ENCODE assay signal across 1 cellular context in genomic region chr1:62687421-62687902, GRCh38.
TF ChIP-seq lines count a peak whose summit lies in the region.

No MANE protein-coding gene starts in this region.

TF ChIP-seq in IMR-90, 13 proteins besides CTCF, POLR2A, EP300 and RAD21 (continued from another document):
- TF ChIP-seq NFE2L2 (IDR thresholded peaks at IDR 0.05; ENCODE audit: low read depth, low read length), result no peak
- TF ChIP-seq CHD1 (IDR thresholded peaks at IDR 0.05; ENCODE audit: low read depth, low read length), result no peak
- TF ChIP-seq SMC3 (IDR thresholded peaks at IDR 0.05; ENCODE audit: low read depth, low read length), result no peak
- no peak for TF ChIP-seq BHLHE40 (IDR thresholded peaks at IDR 0.05; ENCODE audit: low read depth, low read length)
- no peak for TF ChIP-seq RFX5 (IDR thresholded peaks at IDR 0.05; ENCODE audit: low read depth, low read length)
- no peak for TF ChIP-seq USF2 (IDR thresholded peaks at IDR 0.05; ENCODE audit: low read depth, low read length)
- TF ChIP-seq ELK1 (IDR thresholded peaks at IDR 0.05; ENCODE audit: borderline replicate concordance, low read depth, low read length), result no peak
- TF ChIP-seq FOS (IDR thresholded peaks at IDR 0.05; ENCODE audit: low read depth, low read length), result no peak
- no peak for TF ChIP-seq RCOR1 (IDR thresholded peaks at IDR 0.05; ENCODE audit: insufficient replicate concordance, low read length)
